ENCODE assay signal across 15 cellular contexts in genomic region chr11:118888398-118888797, GRCh38. TPM values are rescaled to one million over a fixed set of nuclear protein-coding genes. Genes with fewer than 3 reads are reported as not detected.
DNase-seq lines count a peak whose midpoint lies in the region; ATAC-seq and TF ChIP-seq lines count a peak whose summit lies in the region.
"Had no signal": no experiment of that assay in that cellular context is flagged by ENCODE, and none has a peak within 500 bp of the region (broad histone marks: within the 10 kb centered on the region; RNA-seq: fewer than 3 reads in every experiment).

No MANE protein-coding gene starts in this region.

- H3K4me1 Mint-ChIP-seq in MCF 10A (ENCODE audit: insufficient read depth, unreplicated experiment) (peaks cover 33% of the 10 kb centered on the region), brain (peaks cover 16% of the 10 kb centered on the region), naive B cell (peaks cover 77 to 92% (median 87%) of the 10 kb centered on the region in 3 donors)

- H3K9me3 Mint-ChIP-seq in MCF 10A (ENCODE audit: unreplicated experiment) (no peaks in the 10 kb centered on the region), brain (no peaks in the 10 kb centered on the region), naive B cell (peaks cover 0 to 2% (median 0%) of the 10 kb centered on the region in 7 donors)

- intact Hi-C loops in MCF 10A (cut with micrococcal nuclease) (no loop called here), mammary epithelial cell (cut with micrococcal nuclease) (no loop called here), transverse colon (cut with DNase I; ENCODE audit: low total_unique reads) (no loop called here)

- POLR2A ChIA-PET in MCF 10A (lab: Yijun Ruan, JAX) = interaction anchor here (0.6 kb wide), 1 partner anchor 84 kb away, joined by 3 read pairs; no protein-coding TSS in a partner anchor

- H3K79me2 ChIP-seq in mammary epithelial cell (ENCODE audit: insufficient read depth, low read length) = no peaks in the 10 kb centered on the region

- H3K4me1 ChIP-seq in mammary epithelial cell (ENCODE audit: insufficient read depth, low read length) (peaks cover 19% of the 10 kb centered on the region), transverse colon (peaks cover 0 to 37% (median 12%) of the 10 kb centered on the region in 4 donors), suprapubic skin (peaks cover 30% of the 10 kb centered on the region)

- peaks cover 6% of the 10 kb centered on the region for H3K36me3 Mint-ChIP-seq in MCF 10A (ENCODE audit: insufficient read depth, unreplicated experiment)
- H3K36me3 Mint-ChIP-seq in brain = no peaks in the 10 kb centered on the region
- H3K36me3 Mint-ChIP-seq in naive B cell = peaks cover 37 to 51% of the 10 kb centered on the region in 2 donors

- H2AFZ ChIP-seq in mammary epithelial cell (ENCODE audit: low read depth, low read length) = no peak overlapping the region

- H3K27me3 Mint-ChIP-seq in MCF 10A (ENCODE audit: insufficient read depth, unreplicated experiment) (peaks cover 5% of the 10 kb centered on the region), brain (peaks cover 15% of the 10 kb centered on the region), naive B cell (no peaks in the 10 kb centered on the region)

- H3K4me3 ChIP-seq in mammary epithelial cell (replicated peaks in 1 of 3; ENCODE audit: insufficient read depth in 1 of 3, low read depth in 2 of 3, low read length in 3 of 3) = no peak overlapping the region
- no peak overlapping the region for H3K4me3 ChIP-seq in transverse colon
- H3K4me3 ChIP-seq in suprapubic skin = no peak overlapping the region
- H3K4me3 ChIP-seq: lung, upper lobe of left lung had no signal

- H3K27me3 ChIP-seq in mammary epithelial cell (ENCODE audit: insufficient read depth, low read length) = no peaks in the 10 kb centered on the region
- no peaks in the 10 kb centered on the region for H3K27me3 ChIP-seq in transverse colon
- no peaks in the 10 kb centered on the region for H3K27me3 ChIP-seq in suprapubic skin
- H3K27me3 ChIP-seq: upper lobe of left lung had no signal

- H3K36me3 ChIP-seq in mammary epithelial cell (ENCODE audit: insufficient read depth, low read length) = no peaks in the 10 kb centered on the region
- no peaks in the 10 kb centered on the region for H3K36me3 ChIP-seq in transverse colon
- no peaks in the 10 kb centered on the region for H3K36me3 ChIP-seq in suprapubic skin
- H3K36me3 ChIP-seq: upper lobe of left lung had no signal

- H3K9me3 ChIP-seq in mammary epithelial cell (replicated peaks; ENCODE audit: insufficient read depth, low read length) (no peaks in the 10 kb centered on the region), transverse colon (no peaks in the 10 kb centered on the region), suprapubic skin (no peaks in the 10 kb centered on the region)
- H3K9me3 ChIP-seq: upper lobe of left lung had no signal

- dilution Hi-C loops in mammary epithelial cell (cut with HindIII; ENCODE audit: low sequenced_read_pairs) = no loop called here

- no peak for TF ChIP-seq EP300 in transverse colon (IDR thresholded peaks at IDR 0.05; ENCODE audit: low read depth)
- no peak for TF ChIP-seq EP300 in suprapubic skin (IDR thresholded peaks at IDR 0.05)

- no peak overlapping the region for H3K9ac ChIP-seq in mammary epithelial cell (ENCODE audit: insufficient read depth, low read length)

- 90% methylated on average over 4 of the region's 5 CpGs for WGBS in mammary epithelial cell (ENCODE audit: low coverage, missing lambda C conversion rate)
- 75% methylated on average over 5 of the region's 5 CpGs; no CpG with 5 or more reads in 1 of the 2 donors for WGBS in transverse colon (ENCODE audit: low coverage in 1 of 2), 2 donors
- 97% methylated on average over 5 of the region's 5 CpGs for WGBS in suprapubic skin

- H3K27ac Mint-ChIP-seq in MCF 10A (ENCODE audit: low read depth, unreplicated experiment) (peak overlapping the region; percentile 58), brain (peak overlapping the region in 3 of 5 experiments; percentile 13 to 70 (median 69)), naive B cell (peak overlapping the region; percentile 96 to 100 (median 100))
- H3K27ac Mint-ChIP-seq: activated CD8-positive, alpha-beta T cell treated with anti-CD3 and anti-CD28 coated beads, Interleukin-2, amount 10 ng/mL, durations not matched to agents 7 days and 5 days had no signal

- CTCF ChIA-PET in MCF 10A (lab: Yijun Ruan, JAX) = interaction anchor here (0.9 to 1.2 kb wide), 2 partner anchors 11 to 42 kb away, joined by 3 to 6 read pairs; no protein-coding TSS in a partner anchor
- CTCF ChIA-PET in mammary epithelial cell (lab: Charles Lee; ENCODE audit: low non-redundant PET) = no interaction called here

- H3K4me2 ChIP-seq in mammary epithelial cell (ENCODE audit: insufficient read depth, low read depth, low read length) = no peak overlapping the region

- TF ChIP-seq POLR2A in transverse colon (IDR thresholded peaks at IDR 0.05) (no peak), suprapubic skin (IDR thresholded peaks at IDR 0.05) (no peak)

- H4K20me1 ChIP-seq in mammary epithelial cell (ENCODE audit: insufficient read depth, low read length) = no peaks in the 10 kb centered on the region

- ATAC-seq in naive B cell (ENCODE audit: low read depth in 2 of 2) (no peak), HG03469 (IDR thresholded peaks at IDR 0.05; ENCODE audit: unreplicated experiment) (no peak)
- ATAC-seq: activated CD8-positive, alpha-beta T cell treated with anti-CD3 and anti-CD28 coated beads, Interleukin-2, amount 10 ng/mL, durations not matched to agents 7 days and 5 days had no signal

- DNase-seq in MCF 10A (ENCODE audit: unreplicated experiment) = peak; percentile 36
- DNase-seq in mammary epithelial cell = no peak
- no peak for DNase-seq in naive B cell
- no peak for DNase-seq in transverse colon
- DNase-seq in NCI-H2196 treated with DMSO at 0.1 percent for 48 hours (lab: John Stamatoyannopoulos, UW; ENCODE audit: unreplicated experiment) = no peak
- DNase-seq in suprapubic skin (ENCODE audit: low spot score in 2 of 2) = no peak
- DNase-seq: activated CD8-positive, alpha-beta T cell treated with anti-CD3 and anti-CD28 coated beads, Interleukin-2, amount 10 ng/mL, durations not matched to agents 7 days and 5 days; Kasumi-1; NCI-H2081 treated with DMSO at 0.1 percent for 48 hours had no signal

- TF ChIP-seq CTCF in MCF 10A (IDR thresholded peaks at IDR 0.05; ENCODE audit: unreplicated experiment) (no peak), mammary epithelial cell (conservative IDR thresholded peaks at IDR 0.05 in 1 of 2, IDR thresholded peaks at IDR 0.05 in 1 of 2; ENCODE audit: extremely low read depth in 1 of 2, insufficient read depth in 1 of 2, low read depth in 1 of 2, low read length in 2 of 2) (no peak), brain (conservative IDR thresholded peaks at IDR 0.05) (no peak), transverse colon (IDR thresholded peaks at IDR 0.05) (no peak), suprapubic skin (IDR thresholded peaks at IDR 0.05) (no peak)

- H3K27ac ChIP-seq in mammary epithelial cell (ENCODE audit: insufficient read depth, low read depth, low read length) = no peak overlapping the region
- peak overlapping the region; percentile 59 to 84 (median 72) for H3K27ac ChIP-seq in transverse colon
- no peak overlapping the region for H3K27ac ChIP-seq in suprapubic skin

- in situ Hi-C loops in mammary epithelial cell (cut with MboI; ENCODE audit: low sequenced_read_pairs in 2 of 2) (no loop called here), transverse colon (cut with MboI; ENCODE audit: low pct_ligation_motif_present in 1 of 4, low pct_unique_long_range_greater_than_20kb in 1 of 4, low sequenced_read_pairs in 3 of 4) (no loop called here)

- no peak overlapping the region for H3K4me3 Mint-ChIP-seq in MCF 10A (ENCODE audit: unreplicated experiment)
- H3K4me3 Mint-ChIP-seq in brain = no peak overlapping the region
- peak overlapping the region; percentile 87 to 99 (median 96) for H3K4me3 Mint-ChIP-seq in naive B cell
- H3K4me3 Mint-ChIP-seq: activated CD8-positive, alpha-beta T cell treated with anti-CD3 and anti-CD28 coated beads, Interleukin-2, amount 10 ng/mL, durations not matched to agents 7 days and 5 days had no signal

- BruUV-seq in MCF 10A (replicated peaks; lab: Mats Ljungman, UMichigan) (no TSS peak), mammary epithelial cell (replicated peaks; lab: Mats Ljungman, UMichigan) (no TSS peak)

RNA-seq across cellular contexts. Expression of gene CXCR5, which starts 4.7 kb away (rescaled TPM):
- total RNA-seq in MCF 10A (2022) (not detected in 2 replicates), mammary epithelial cell (not detected), transverse colon (1 to 10 TPM in 2 of 4 donors, not detected in 2; 2.5 to 4.1 TPM), suprapubic skin (not detected)
- polyA plus RNA-seq in mammary epithelial cell (not detected), brain (ENCODE audit: insufficient read depth, low read depth, low replicate concordance) (0.07 TPM), naive B cell (ENCODE audit: low read depth in 6 of 6) (100 to 1,000 TPM; 101 to 157 (median 116) TPM)
- not detected for polyA minus RNA-seq in mammary epithelial cell
- total RNA-seq: Daoy, pulmonary artery endothelial cell had no signal

RNA-seq across cellular contexts. Expression of gene BCL9L, which starts 37.3 kb away (rescaled TPM):
- total RNA-seq in MCF 10A (2022) (91.6 and 121 TPM in 2 replicates), mammary epithelial cell (100 to 1,000 TPM in 1 of 2 donors, 10 to 100 TPM in 1; 29.2 to 146 TPM), transverse colon (10 to 100 TPM; 15.9 to 23.9 (median 18.5) TPM), suprapubic skin (10 to 100 TPM; 50.0 to 58.9 (median 56.3) TPM)
- polyA plus RNA-seq in mammary epithelial cell (20.5 TPM), brain (ENCODE audit: insufficient read depth, low read depth, low replicate concordance) (13.5 TPM), naive B cell (ENCODE audit: low read depth in 6 of 6) (1 to 10 TPM in 2 of 6 donors, under 1 TPM in 3, not detected in 1; 0.50 to 3.2 (median 0.75) TPM)
- 39.1 TPM for polyA minus RNA-seq in mammary epithelial cell

Comparison
In these comparisons a context has a peak if more than half of its experiments do, and no peak if none do; other contexts are left out.
1. H3K4me3 Mint-ChIP-seq: peak in naive B cell (8 of 8); none in MCF 10A (single experiment) and brain (0 of 5).
2. H3K27ac ChIP-seq: peak in transverse colon (4 of 4); none in mammary epithelial cell (single experiment) and suprapubic skin (single experiment).
3. Peak in every context shown above with its lines, with median percentiles within 50 percentile points of each other: H3K27ac Mint-ChIP-seq.